Comparison of ENCODE assay signal across 25 cellular contexts in the genomic region with DNA sequence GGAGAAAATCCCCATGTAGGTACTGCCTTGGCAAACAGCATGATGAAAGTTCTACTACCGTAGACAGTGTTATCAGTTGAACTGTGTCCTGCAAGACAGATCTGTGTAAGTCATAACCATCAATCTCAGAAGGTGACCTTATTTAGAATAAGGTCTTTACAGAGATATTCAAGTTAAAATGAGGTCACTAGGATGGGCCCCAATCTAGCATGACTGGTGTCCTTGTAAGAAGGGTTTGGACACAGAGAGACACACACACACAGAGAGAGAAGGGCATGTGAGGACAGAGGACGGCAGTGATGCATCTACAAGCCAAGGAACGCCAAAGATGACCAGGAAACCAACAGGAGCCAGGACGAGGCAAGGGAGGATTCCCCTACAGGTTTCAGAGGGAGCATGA.
"Had no signal": no experiment of that assay in that cellular context is flagged by ENCODE, and none has a peak within 500 bp of the region (broad histone marks: within the 10 kb centered on the region; RNA-seq: fewer than 3 reads in every experiment).

No MANE protein-coding gene starts in this region.

- DNase-seq: activated CD4-positive, alpha-beta T cell treated with anti-CD3 and anti-CD28 coated beads, Interleukin-2, amount 10 ng/mL, durations not matched to agents 24 days and 14 days; activated CD4-positive, alpha-beta T cell treated with anti-CD3 and anti-CD28 coated beads, Interleukin-2, amount 50 U/mL, for 48 hours; activated CD8-positive, alpha-beta T cell treated with anti-CD3 and anti-CD28 coated beads, Interleukin-2, amount 10 ng/mL, durations not matched to agents 7 days and 5 days; activated gamma-delta T cell; activated naive CD4-positive, alpha-beta T cell treated with anti-CD3 and anti-CD28 coated beads for 36 hours; activated naive CD8-positive, alpha-beta T cell treated with anti-CD3 and anti-CD28 coated beads, Interleukin-2, amount 50 U/mL, for 24 hours; activated T-cell treated with anti-CD3 and anti-CD28 coated beads, Interleukin-2, amount 50 U/mL, for 24 hours; anterior cingulate cortex; brain microvascular endothelial cell; central memory CD4-positive, alpha-beta T cell; Karpas-422; NCI-H1048; NCI-H1105 treated with DMSO at 0.1 percent for 48 hours; NCI-H1436; NCI-H1694; NCI-H1930; NCI-H2081 treated with DMSO at 0.1 percent for 48 hours; NCI-H345; NCI-H524 treated with DMSO at 0.1 percent for 48 hours; NK-92 treated with Interleukin-12 subunit alpha and Interleukin-12 subunit beta, amount 100 ng/mL, for 24 hours; OCI-M1; SHP77; SJCRH30 had no signal

- H3K4me3 ChIP-seq: SJCRH30, SK-N-MC had no signal

- ATAC-seq: activated CD8-positive, alpha-beta T cell treated with anti-CD3 and anti-CD28 coated beads, Interleukin-2, amount 10 ng/mL, durations not matched to agents 7 days and 5 days; activated naive CD8-positive, alpha-beta T cell treated with anti-CD3 and anti-CD28 coated beads, Interleukin-2, amount 50 U/mL, for 24 hours had no signal

- H3K27me3 ChIP-seq: brain microvascular endothelial cell, SJCRH30 had no signal

- H3K27ac ChIP-seq: brain microvascular endothelial cell, SJCRH30, SK-N-MC had no signal

- FAIRE-seq: TTC549 had no signal

- H3K9me3 ChIP-seq: SJCRH30 had no signal

- H3K4me1 ChIP-seq: SJCRH30 had no signal
